Comparison of ENCODE assay signal across 7 cellular contexts in the genomic region with DNA sequence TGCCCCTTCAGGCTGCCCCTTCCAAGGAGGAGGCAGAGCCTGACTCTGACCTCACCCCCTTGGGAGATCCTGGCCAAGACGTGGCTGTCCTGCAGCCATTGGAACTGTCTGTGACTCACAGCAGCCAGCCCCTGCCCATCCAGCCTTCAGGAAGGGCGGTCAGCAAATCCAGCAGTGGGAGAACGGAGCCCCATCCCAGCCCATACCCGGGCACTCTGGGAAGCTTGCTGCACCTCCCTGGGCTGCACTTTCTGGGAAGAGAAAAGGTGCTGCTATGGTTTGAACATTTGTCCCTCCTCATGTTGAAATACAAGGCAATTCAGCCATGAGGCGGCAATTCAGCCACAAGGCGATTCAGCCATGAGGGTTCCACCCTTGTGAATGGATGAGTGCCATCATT. TPM values are rescaled to one million over a fixed set of nuclear protein-coding genes. Genes with fewer than 3 reads are reported as not detected.
"Had no signal": no experiment of that assay in that cellular context is flagged by ENCODE, and none has a peak within 500 bp of the region (broad histone marks: within the 10 kb centered on the region; RNA-seq: fewer than 3 reads in every experiment).

No MANE protein-coding gene starts in this region.

- DNase-seq: IMR-90, KBM-7, KG1 had no signal

- H3K27ac ChIP-seq: HL-60 had no signal

- H3K4me3 ChIP-seq: K562 had no signal

- ATAC-seq: HepG2, K562 had no signal

RNA-seq across cellular contexts. Expression of a gene that starts 24.4 kb away (rescaled TPM):
- total RNA-seq: IMR-90, K562 had no signal
- polyA plus RNA-seq: IMR-90, K562 had no signal

RNA-seq across cellular contexts. Expression of a gene that starts 47.9 kb away (rescaled TPM):
- polyA plus RNA-seq: IgD-negative memory B cell had no signal
